8 cellular contexts compared by ENCODE assay signal in the genomic region with DNA sequence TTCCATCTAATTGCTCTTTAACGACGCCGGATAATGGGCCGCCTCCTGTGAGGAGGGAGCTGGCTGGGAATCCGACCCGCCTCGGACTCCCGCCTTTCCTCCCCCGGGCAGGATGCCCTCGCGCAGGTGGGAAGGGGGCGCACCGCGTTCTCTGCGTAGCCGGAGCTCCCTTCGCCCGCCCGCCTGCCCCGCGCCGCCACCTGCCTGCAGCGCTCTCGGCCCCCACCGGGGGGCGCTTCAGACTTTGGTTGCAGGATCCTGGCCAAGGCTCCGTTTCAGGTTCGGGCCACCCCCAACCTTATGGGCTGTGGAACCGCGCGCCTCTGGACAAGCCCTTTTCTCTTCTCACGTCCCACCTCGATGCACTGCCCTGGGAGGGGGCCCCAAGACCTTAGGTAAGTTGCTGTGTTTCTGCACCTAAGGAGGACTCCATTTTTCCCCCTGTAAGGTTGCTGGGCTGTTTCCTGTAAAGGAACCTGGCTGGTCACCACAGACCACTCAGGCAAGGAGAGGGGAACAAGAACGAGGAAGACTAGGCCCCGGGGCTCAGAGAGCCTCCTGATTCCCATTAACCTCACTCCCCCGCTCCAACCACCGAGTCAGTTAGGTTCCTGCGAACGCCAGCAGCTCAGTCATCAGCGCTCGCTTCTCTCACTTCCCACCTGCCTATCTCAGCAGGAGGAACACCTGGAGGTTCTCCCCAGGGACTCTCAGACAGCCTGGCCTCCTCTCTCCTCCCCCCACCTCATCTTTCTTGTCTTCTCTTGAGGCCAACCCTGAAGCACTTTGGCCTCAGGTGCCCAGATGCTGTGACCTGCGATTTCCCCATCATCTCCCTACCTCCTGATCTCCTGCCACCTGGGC. TPM values are rescaled to one million over a fixed set of nuclear protein-coding genes. Genes with fewer than 3 reads are reported as not detected.
A peak's percentile ranks its signal among the peaks of the same experiment; 100 is the strongest.
DNase-seq lines count a peak whose midpoint lies in the region; ATAC-seq, FAIRE-seq and TF ChIP-seq lines count a peak whose summit lies in the region.

No MANE protein-coding gene starts in this region.

- peak overlapping the region; percentile 18 for H3K4me3 ChIP-seq in BJ (ENCODE audit: low read depth, low read length)
- peak overlapping the region; percentile 32 to 67 (median 46); a peak in 5 of 6 replicates for H3K4me3 ChIP-seq in HepG2 (replicated peaks in 1 of 3; ENCODE audit: insufficient read depth in 1 of 3, low read depth in 2 of 3, low read length in 3 of 3)

- ATAC-seq in GM21390 (IDR thresholded peaks at IDR 0.05; ENCODE audit: unreplicated experiment) (peak; percentile 74), HepG2 (peak; percentile 82)
- ATAC-seq in central memory CD8-positive, alpha-beta T cell (replicated peaks; ENCODE audit: extremely low read depth, poor library complexity, severe bottlenecking), result peak; percentile 79

- DNase-seq in BJ (ENCODE audit: low read depth) (no peak), NCI-H1105 treated with DMSO at 0.1 percent for 48 hours (lab: John Stamatoyannopoulos, UW) (peak; percentile 56), HepG2 (ENCODE audit: low spot score) (peak; percentile 44), Ammon's horn (ENCODE audit: low spot score) (no peak)
- peak; percentile 50 for DNase-seq in activated CD4-positive, CD25-positive, alpha-beta regulatory T cell treated with anti-CD3 and anti-CD28 coated beads, Interleukin-2, amount 50 U/mL, for 16 hours (ENCODE audit: low read depth, low spot score)
- DNase-seq in central memory CD8-positive, alpha-beta T cell (ENCODE audit: low spot score in 2 of 2), result peak; percentile 66 to 80
- DNase-seq in stimulated activated CD8-positive, alpha-beta memory T cell treated with anti-CD3 and anti-CD28 coated beads, Interleukin-12 subunit alpha, Interleukin-12 subunit beta, amount 100 ng/mL, for 4 hours (ENCODE audit: low read depth), result peak; percentile 49

- H3K27ac ChIP-seq in HepG2 (ENCODE audit: extremely low read length, insufficient read depth, low read length), result no peak overlapping the region

- intact Hi-C loops in HepG2 (cut with micrococcal nuclease; ENCODE audit: unreplicated experiment), result no loop called here

- H3K4me1 ChIP-seq in HepG2 (ENCODE audit: insufficient read depth, low read length), result peaks cover 46% of the 10 kb centered on the region

- peak overlapping the region; percentile 41 for H3K9ac ChIP-seq in HepG2 (ENCODE audit: insufficient read depth, low read depth, low read length)

- no peaks in the 10 kb centered on the region for H3K9me3 Mint-ChIP-seq in central memory CD8-positive, alpha-beta T cell

- no peak for TF ChIP-seq POLR2A in HepG2 (IDR thresholded peaks at IDR 0.05; ENCODE audit: insufficient read depth in 1 of 2, low read depth in 2 of 2, low read length in 2 of 2)

- in situ Hi-C loops in HepG2 (cut with HindIII; ENCODE audit: extremely low pct_ligation_motif_present, low pct_unique_long_range_greater_than_20kb), result no loop called here

- H3K79me2 ChIP-seq in HepG2 (ENCODE audit: insufficient read depth, low read length), result no peaks in the 10 kb centered on the region

- peaks cover 57% of the 10 kb centered on the region for H3K27me3 Mint-ChIP-seq in central memory CD8-positive, alpha-beta T cell

- H3K27me3 ChIP-seq in BJ (ENCODE audit: control insufficient read depth, insufficient read depth, low read length) (peaks cover 12% of the 10 kb centered on the region), HepG2 (ENCODE audit: control insufficient read depth in 1 of 2, insufficient read depth in 2 of 2, low read length in 2 of 2) (no peaks in the 10 kb centered on the region; a peak in 1 of 5 replicates)

- WGBS in HepG2 (ENCODE audit: low lambda C conversion rate), result 56% methylated on average over 10 of the region's 42 CpGs

- no peaks in the 10 kb centered on the region for H3K9me3 ChIP-seq in HepG2 (ENCODE audit: low read length)

- H2AFZ ChIP-seq in HepG2 (ENCODE audit: low read length), result peak overlapping the region; percentile 7

- POLR2A ChIA-PET in BJ (lab: Charles Lee), result interaction anchor here (0.6 kb wide), 1 partner anchor 11 kb away, joined by 3 read pairs; a partner anchor contains a TSS
- POLR2A ChIA-PET in HepG2 (lab: Yijun Ruan, JAX), result interaction anchor here (0.6 to 3.2 kb wide), 8 partner anchors 7 to 515 kb away, joined by 3 to 35 read pairs (median 3); a partner anchor contains a TSS

- no peaks in the 10 kb centered on the region for H4K20me1 ChIP-seq in HepG2 (ENCODE audit: insufficient read depth, low read length)

- TF ChIP-seq CTCF in BJ (IDR thresholded peaks at IDR 0.05; ENCODE audit: insufficient read depth, low read depth, low read length), result peak; percentile 88
- TF ChIP-seq CTCF in HepG2 (CRISPR knock-in tag; IDR thresholded peaks at IDR 0.05), result peak; percentile 84

- TF ChIP-seq RAD21 in HepG2 (CRISPR knock-in tag; IDR thresholded peaks at IDR 0.05), result peak; percentile 78

- H3K4me2 ChIP-seq in HepG2 (ENCODE audit: low read depth, low read length), result peak overlapping the region; percentile 86

- BruUV-seq in HepG2 (replicated peaks; lab: Mats Ljungman, UMichigan), result no TSS peak

- peaks cover 2% of the 10 kb centered on the region for H3K36me3 Mint-ChIP-seq in central memory CD8-positive, alpha-beta T cell (ENCODE audit: insufficient read depth)

- CTCF ChIA-PET in BJ (lab: Yijun Ruan, JAX), result interaction anchor here (0.6 to 27.0 kb wide), 18 partner anchors 4 to 799 kb away, joined by 3 to 676 read pairs (median 4); a partner anchor contains a TSS
- CTCF ChIA-PET in HepG2 (lab: Yijun Ruan, JAX; ENCODE audit: low intra/inter-chr PET ratio, low total read pairs), result interaction anchor here (0.7 to 2.4 kb wide), 2 partner anchors 10 to 17 kb away, joined by 4 to 13 read pairs; no protein-coding TSS in a partner anchor

- TF ChIP-seq EP300 in HepG2 (IDR thresholded peaks at IDR 0.05; ENCODE audit: low read depth in 2 of 2, low read length in 2 of 2) (0 out of 4 replicates have a peak, but pooled peaks of 1 of the 2 experiments have one; percentile 7), HepG2 (CRISPR knock-in tag; IDR thresholded peaks at IDR 0.05; ENCODE audit: borderline replicate concordance) (no peak)

- peaks cover 17% of the 10 kb centered on the region for H3K4me1 Mint-ChIP-seq in central memory CD8-positive, alpha-beta T cell

- H3K27ac Mint-ChIP-seq in central memory CD8-positive, alpha-beta T cell (ENCODE audit: low read depth), result no peak overlapping the region

- peak overlapping the region; percentile 5 for H3K4me3 Mint-ChIP-seq in central memory CD8-positive, alpha-beta T cell

- H3K36me3 ChIP-seq in BJ (ENCODE audit: control insufficient read depth, insufficient read depth, low read length) (no peaks in the 10 kb centered on the region), HepG2 (replicated peaks in 1 of 2; ENCODE audit: control insufficient read depth in 1 of 2, insufficient read depth in 2 of 2, low read length in 2 of 2) (no peaks in the 10 kb centered on the region)

- no peak for FAIRE-seq in HepG2 (lab: Jason Lieb, UNC)

RNA-seq across cellular contexts. Expression of a gene that starts 11.4 kb away (rescaled TPM):
- polyA plus RNA-seq in BJ (2011; rRNA removed), result 21.4 and 32.4 TPM in 2 replicates
- 18.1 and 21.5 TPM in 2 replicates for polyA minus RNA-seq in BJ (2011; rRNA and poly(A)+ RNA removed)
- 18.0 and 27.7 TPM in 2 replicates for total RNA-seq in HepG2 (2016; rRNA removed; fragmentation: Illumina TruSeq; extraction: Trizol)
- 8.5 and 8.9 TPM in 2 replicates for total RNA-seq in HepG2 (2016; cell fraction: cytosol; rRNA removed; fragmentation: Illumina TruSeq; extraction: Trizol; ENCODE audit: low read depth)
- total RNA-seq in HepG2 (2016; cell fraction: insoluble cytoplasmic fraction; rRNA removed; fragmentation: Illumina TruSeq; extraction: Trizol), result 14.9 and 26.2 TPM in 2 replicates
- total RNA-seq in HepG2 (2016; cell fraction: membrane; rRNA removed; fragmentation: Illumina TruSeq; extraction: Trizol), result 21.1 and 23.2 TPM in 2 replicates
- 32.0 and 35.5 TPM in 2 replicates for total RNA-seq in HepG2 (2016; cell fraction: nucleus; rRNA removed; fragmentation: Illumina TruSeq; extraction: Trizol)
- polyA plus RNA-seq in HepG2 (2011; rRNA removed), result 16.7 and 16.8 TPM in 2 replicates
- polyA plus RNA-seq in HepG2 (2011; cell fraction: cytosol; rRNA removed), result 12.0 and 21.9 TPM in 2 replicates
- 46.9 and 60.7 TPM in 2 replicates for polyA plus RNA-seq in HepG2 (2011; cell fraction: nucleus; rRNA removed)
- 10.6 and 15.7 TPM in 2 replicates for polyA plus RNA-seq in HepG2 (2012)
- polyA plus RNA-seq in HepG2 (2016; cell fraction: cytosol; fragmentation: Illumina TruSeq; extraction: Trizol; ENCODE audit: low read depth), result 6.1 and 8.0 TPM in 2 replicates
- polyA plus RNA-seq in HepG2 (2016; cell fraction: insoluble cytoplasmic fraction; fragmentation: Illumina TruSeq; extraction: Trizol; ENCODE audit: low read depth), result 14.9 and 20.6 TPM in 2 replicates
- polyA plus RNA-seq in HepG2 (2016; cell fraction: membrane; fragmentation: Illumina TruSeq; extraction: Trizol; ENCODE audit: low read depth), result 16.2 and 17.5 TPM in 2 replicates
- 52.2 and 57.1 TPM in 2 replicates for polyA plus RNA-seq in HepG2 (2016; cell fraction: nucleus; fragmentation: Illumina TruSeq; extraction: Trizol; ENCODE audit: insufficient read depth, low read depth)
- 32.5 and 65.2 TPM in 2 replicates for polyA minus RNA-seq in HepG2 (2011; rRNA and poly(A)+ RNA removed; ENCODE audit: low replicate concordance)
- 8.6 and 15.6 TPM in 2 replicates for polyA minus RNA-seq in HepG2 (2011; cell fraction: cytosol; rRNA and poly(A)+ RNA removed)
- polyA minus RNA-seq in HepG2 (2011; cell fraction: nucleus; rRNA and poly(A)+ RNA removed), result 36.6 and 46.4 TPM in 2 replicates

RNA-seq across cellular contexts. Expression of a gene that starts 19.4 kb away (rescaled TPM):
- polyA plus RNA-seq in BJ (2011; rRNA removed) (100 and 125 TPM in 2 replicates), HepG2 (2011; rRNA removed) (71.5 and 86.1 TPM in 2 replicates)
- 93.5 and 151 TPM in 2 replicates for polyA minus RNA-seq in BJ (2011; rRNA and poly(A)+ RNA removed)
- 11.9 and 16.8 TPM in 2 replicates for total RNA-seq in HepG2 (2016; rRNA removed; fragmentation: Illumina TruSeq; extraction: Trizol)
- 2.4 and 4.1 TPM in 2 replicates for total RNA-seq in HepG2 (2016; cell fraction: cytosol; rRNA removed; fragmentation: Illumina TruSeq; extraction: Trizol; ENCODE audit: low read depth)
- 10.6 and 15.0 TPM in 2 replicates for total RNA-seq in HepG2 (2016; cell fraction: insoluble cytoplasmic fraction; rRNA removed; fragmentation: Illumina TruSeq; extraction: Trizol)
- total RNA-seq in HepG2 (2016; cell fraction: membrane; rRNA removed; fragmentation: Illumina TruSeq; extraction: Trizol), result 9.3 and 10.0 TPM in 2 replicates
- total RNA-seq in HepG2 (2016; cell fraction: nucleus; rRNA removed; fragmentation: Illumina TruSeq; extraction: Trizol), result 18.9 and 21.6 TPM in 2 replicates
- 38.5 and 39.6 TPM in 2 replicates for polyA plus RNA-seq in HepG2 (2011; cell fraction: cytosol; rRNA removed)
- polyA plus RNA-seq in HepG2 (2011; cell fraction: nucleus; rRNA removed), result 337 and 354 TPM in 2 replicates
- 24.0 and 38.4 TPM in 2 replicates for polyA plus RNA-seq in HepG2 (2012)
- 3.0 and 4.5 TPM in 2 replicates for polyA plus RNA-seq in HepG2 (2016; cell fraction: cytosol; fragmentation: Illumina TruSeq; extraction: Trizol; ENCODE audit: low read depth)
- polyA plus RNA-seq in HepG2 (2016; cell fraction: insoluble cytoplasmic fraction; fragmentation: Illumina TruSeq; extraction: Trizol; ENCODE audit: low read depth), result 14.7 and 15.8 TPM in 2 replicates
- polyA plus RNA-seq in HepG2 (2016; cell fraction: membrane; fragmentation: Illumina TruSeq; extraction: Trizol; ENCODE audit: low read depth), result 9.2 and 10.1 TPM in 2 replicates
- polyA plus RNA-seq in HepG2 (2016; cell fraction: nucleus; fragmentation: Illumina TruSeq; extraction: Trizol; ENCODE audit: insufficient read depth, low read depth), result 49.5 and 57.7 TPM in 2 replicates
- 78.6 and 219 TPM in 2 replicates for polyA minus RNA-seq in HepG2 (2011; rRNA and poly(A)+ RNA removed; ENCODE audit: low replicate concordance)
- polyA minus RNA-seq in HepG2 (2011; cell fraction: cytosol; rRNA and poly(A)+ RNA removed), result 20.9 and 30.7 TPM in 2 replicates
- polyA minus RNA-seq in HepG2 (2011; cell fraction: nucleus; rRNA and poly(A)+ RNA removed), result 46.2 and 58.2 TPM in 2 replicates

RNA-seq across cellular contexts. Expression of a gene that starts 19.5 kb away (rescaled TPM):
- polyA plus RNA-seq in BJ (2011; rRNA removed) (0.53 and 0.86 TPM in 2 replicates), HepG2 (2011; rRNA removed) (0.58 and 0.78 TPM in 2 replicates)
- polyA minus RNA-seq in BJ (2011; rRNA and poly(A)+ RNA removed), result 0.26 and 0.57 TPM in 2 replicates
- total RNA-seq in HepG2 (2016; rRNA removed; fragmentation: Illumina TruSeq; extraction: Trizol), result 0.60 and 0.73 TPM in 2 replicates
- 0.51 and 0.62 TPM in 2 replicates for total RNA-seq in HepG2 (2016; cell fraction: cytosol; rRNA removed; fragmentation: Illumina TruSeq; extraction: Trizol; ENCODE audit: low read depth)
- 0.42 and 1.1 TPM in 2 replicates for total RNA-seq in HepG2 (2016; cell fraction: insoluble cytoplasmic fraction; rRNA removed; fragmentation: Illumina TruSeq; extraction: Trizol)
- total RNA-seq in HepG2 (2016; cell fraction: membrane; rRNA removed; fragmentation: Illumina TruSeq; extraction: Trizol), result 0.40 and 0.65 TPM in 2 replicates
- total RNA-seq in HepG2 (2016; cell fraction: nucleus; rRNA removed; fragmentation: Illumina TruSeq; extraction: Trizol), result 1.1 and 1.3 TPM in 2 replicates
- 0.42 TPM in 2 replicates for polyA plus RNA-seq in HepG2 (2011; cell fraction: cytosol; rRNA removed)
- polyA plus RNA-seq in HepG2 (2011; cell fraction: nucleus; rRNA removed), result 3.9 and 4.2 TPM in 2 replicates
- polyA plus RNA-seq in HepG2 (2012), result 1.4 and 1.9 TPM in 2 replicates
- polyA plus RNA-seq in HepG2 (2016; cell fraction: cytosol; fragmentation: Illumina TruSeq; extraction: Trizol; ENCODE audit: low read depth), result 0.14 and 0.16 TPM in 2 replicates
- polyA plus RNA-seq in HepG2 (2016; cell fraction: insoluble cytoplasmic fraction; fragmentation: Illumina TruSeq; extraction: Trizol; ENCODE audit: low read depth), result 0.49 and 0.68 TPM in 2 replicates
- polyA plus RNA-seq in HepG2 (2016; cell fraction: membrane; fragmentation: Illumina TruSeq; extraction: Trizol; ENCODE audit: low read depth), result 0.29 and 0.30 TPM in 2 replicates
- 1.2 and 1.4 TPM in 2 replicates for polyA plus RNA-seq in HepG2 (2016; cell fraction: nucleus; fragmentation: Illumina TruSeq; extraction: Trizol; ENCODE audit: insufficient read depth, low read depth)
- 1.4 and 3.3 TPM in 2 replicates for polyA minus RNA-seq in HepG2 (2011; rRNA and poly(A)+ RNA removed; ENCODE audit: low replicate concordance)
- polyA minus RNA-seq in HepG2 (2011; cell fraction: cytosol; rRNA and poly(A)+ RNA removed), result 0.49 TPM in 1 of 2 replicates, not detected in the other
- 1.2 and 1.3 TPM in 2 replicates for polyA minus RNA-seq in HepG2 (2011; cell fraction: nucleus; rRNA and poly(A)+ RNA removed)

RNA-seq across cellular contexts. Expression of a gene that starts 50.8 kb away (rescaled TPM):
- polyA plus RNA-seq in BJ (2011; rRNA removed), result 47.5 and 81.5 TPM in 2 replicates
- polyA minus RNA-seq in BJ (2011; rRNA and poly(A)+ RNA removed), result 50.0 and 80.8 TPM in 2 replicates
- 60.7 and 65.6 TPM in 2 replicates for total RNA-seq in HepG2 (2016; rRNA removed; fragmentation: Illumina TruSeq; extraction: Trizol)
- 18.8 and 19.1 TPM in 2 replicates for total RNA-seq in HepG2 (2016; cell fraction: cytosol; rRNA removed; fragmentation: Illumina TruSeq; extraction: Trizol; ENCODE audit: low read depth)
- total RNA-seq in HepG2 (2016; cell fraction: insoluble cytoplasmic fraction; rRNA removed; fragmentation: Illumina TruSeq; extraction: Trizol), result 46.9 and 70.8 TPM in 2 replicates
- 50.4 and 56.7 TPM in 2 replicates for total RNA-seq in HepG2 (2016; cell fraction: membrane; rRNA removed; fragmentation: Illumina TruSeq; extraction: Trizol)
- 40.4 and 47.3 TPM in 2 replicates for total RNA-seq in HepG2 (2016; cell fraction: nucleus; rRNA removed; fragmentation: Illumina TruSeq; extraction: Trizol)
- 43.6 and 59.7 TPM in 2 replicates for polyA plus RNA-seq in HepG2 (2011; rRNA removed)
- 25.3 and 50.1 TPM in 2 replicates for polyA plus RNA-seq in HepG2 (2011; cell fraction: cytosol; rRNA removed)
- polyA plus RNA-seq in HepG2 (2011; cell fraction: nucleus; rRNA removed), result 161 and 196 TPM in 2 replicates
- 24.4 and 29.3 TPM in 2 replicates for polyA plus RNA-seq in HepG2 (2012)
- 14.3 and 15.4 TPM in 2 replicates for polyA plus RNA-seq in HepG2 (2016; cell fraction: cytosol; fragmentation: Illumina TruSeq; extraction: Trizol; ENCODE audit: low read depth)
- polyA plus RNA-seq in HepG2 (2016; cell fraction: insoluble cytoplasmic fraction; fragmentation: Illumina TruSeq; extraction: Trizol; ENCODE audit: low read depth), result 44.9 and 56.6 TPM in 2 replicates
- polyA plus RNA-seq in HepG2 (2016; cell fraction: membrane; fragmentation: Illumina TruSeq; extraction: Trizol; ENCODE audit: low read depth), result 34.1 and 38.8 TPM in 2 replicates
- polyA plus RNA-seq in HepG2 (2016; cell fraction: nucleus; fragmentation: Illumina TruSeq; extraction: Trizol; ENCODE audit: insufficient read depth, low read depth), result 112 and 124 TPM in 2 replicates
- polyA minus RNA-seq in HepG2 (2011; rRNA and poly(A)+ RNA removed; ENCODE audit: low replicate concordance), result 19.0 and 76.7 TPM in 2 replicates
- polyA minus RNA-seq in HepG2 (2011; cell fraction: cytosol; rRNA and poly(A)+ RNA removed), result 27.9 and 32.8 TPM in 2 replicates
- polyA minus RNA-seq in HepG2 (2011; cell fraction: nucleus; rRNA and poly(A)+ RNA removed), result 19.3 and 19.8 TPM in 2 replicates

Comparison
In these comparisons a context has a peak if more than half of its experiments do, and no peak if none do; other contexts are left out.
1. DNase-seq: peak in NCI-H1105 treated with DMSO at 0.1 percent for 48 hours (single experiment), activated CD4-positive, CD25-positive, alpha-beta regulatory T cell treated with anti-CD3 and anti-CD28 coated beads, Interleukin-2, amount 50 U/mL, for 16 hours (single experiment), central memory CD8-positive, alpha-beta T cell (2 of 2), HepG2 (single experiment) and stimulated activated CD8-positive, alpha-beta memory T cell treated with anti-CD3 and anti-CD28 coated beads, Interleukin-12 subunit alpha, Interleukin-12 subunit beta, amount 100 ng/mL, for 4 hours (single experiment); none in BJ (single experiment) and Ammon's horn (single experiment).
2. Peak in every context shown above with its lines, with median percentiles within 50 percentile points of each other: ATAC-seq.